2 cellular contexts compared by ENCODE assay signal in the genomic region with DNA sequence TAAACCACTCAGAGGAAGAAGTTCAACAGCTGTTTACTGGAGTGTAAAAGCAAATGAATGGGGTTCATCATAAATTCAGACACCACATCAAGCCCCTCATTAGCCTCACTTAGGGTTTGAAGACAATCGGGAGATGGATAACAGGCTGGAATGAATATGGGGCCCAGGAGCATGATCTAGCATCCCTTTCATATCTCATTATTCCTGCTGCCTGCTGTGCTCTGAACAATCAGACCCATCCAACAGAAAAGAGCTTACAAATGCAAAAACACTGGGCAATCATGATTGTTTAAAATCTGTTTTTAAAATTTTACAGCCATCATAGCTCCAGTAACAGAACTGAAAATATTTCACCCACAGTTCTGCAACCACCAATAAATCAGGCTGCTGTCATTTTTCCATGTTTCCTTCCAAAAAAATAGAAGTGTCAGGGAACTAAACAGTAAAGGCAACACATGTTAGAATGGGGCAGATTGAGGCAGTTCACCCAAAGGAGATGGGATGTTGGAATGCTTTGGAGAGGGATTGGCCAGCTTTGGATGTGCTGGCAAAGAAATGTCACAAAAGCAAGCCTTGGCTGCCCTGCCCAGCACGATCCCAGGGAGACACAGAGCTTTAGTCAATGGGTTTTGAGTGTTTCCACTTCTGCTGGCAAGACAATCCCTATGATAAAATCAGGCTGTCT.
TF ChIP-seq lines count a peak whose summit lies in the region.

No MANE protein-coding gene starts in this region.

TF ChIP-seq in IMR-90, 13 proteins besides CTCF, POLR2A, EP300 and RAD21 (continued from another document):
- TF ChIP-seq RCOR1 (IDR thresholded peaks at IDR 0.05; ENCODE audit: insufficient replicate concordance, low read length) (no peak), SMC3 (IDR thresholded peaks at IDR 0.05; ENCODE audit: low read depth, low read length) (no peak), NFE2L2 (IDR thresholded peaks at IDR 0.05; ENCODE audit: low read depth, low read length) (no peak), MXI1 (IDR thresholded peaks at IDR 0.05; ENCODE audit: borderline replicate concordance, low read depth, low read length) (no peak), CEBPB (IDR thresholded peaks at IDR 0.05; ENCODE audit: low read depth, low read length) (no peak), RFX5 (IDR thresholded peaks at IDR 0.05; ENCODE audit: low read depth, low read length) (no peak), MAFK (IDR thresholded peaks at IDR 0.05; ENCODE audit: low read depth, low read length) (no peak), BHLHE40 (IDR thresholded peaks at IDR 0.05; ENCODE audit: low read depth, low read length) (no peak), MAZ (IDR thresholded peaks at IDR 0.05; ENCODE audit: borderline replicate concordance, low read depth, low read length) (no peak)
- TF ChIP-seq, protein P1, sequence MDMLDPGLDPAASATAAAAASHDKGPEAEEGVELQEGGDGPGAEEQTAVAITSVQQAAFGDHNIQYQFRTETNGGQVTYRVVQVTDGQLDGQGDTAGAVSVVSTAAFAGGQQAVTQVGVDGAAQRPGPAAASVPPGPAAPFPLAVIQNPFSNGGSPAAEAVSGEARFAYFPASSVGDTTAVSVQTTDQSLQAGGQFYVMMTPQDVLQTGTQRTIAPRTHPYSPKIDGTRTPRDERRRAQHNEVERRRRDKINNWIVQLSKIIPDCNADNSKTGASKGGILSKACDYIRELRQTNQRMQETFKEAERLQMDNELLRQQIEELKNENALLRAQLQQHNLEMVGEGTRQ (IDR thresholded peaks at IDR 0.05; ENCODE audit: low read depth, low read length), result no peak

TF ChIP-seq in WTC11, 78 proteins besides CTCF, POLR2A, EP300 and RAD21:
- no peak for TF ChIP-seq AFF4 (CRISPR knock-in tag; IDR thresholded peaks at IDR 0.05; ENCODE audit: borderline replicate concordance)
- TF ChIP-seq, protein P2, sequence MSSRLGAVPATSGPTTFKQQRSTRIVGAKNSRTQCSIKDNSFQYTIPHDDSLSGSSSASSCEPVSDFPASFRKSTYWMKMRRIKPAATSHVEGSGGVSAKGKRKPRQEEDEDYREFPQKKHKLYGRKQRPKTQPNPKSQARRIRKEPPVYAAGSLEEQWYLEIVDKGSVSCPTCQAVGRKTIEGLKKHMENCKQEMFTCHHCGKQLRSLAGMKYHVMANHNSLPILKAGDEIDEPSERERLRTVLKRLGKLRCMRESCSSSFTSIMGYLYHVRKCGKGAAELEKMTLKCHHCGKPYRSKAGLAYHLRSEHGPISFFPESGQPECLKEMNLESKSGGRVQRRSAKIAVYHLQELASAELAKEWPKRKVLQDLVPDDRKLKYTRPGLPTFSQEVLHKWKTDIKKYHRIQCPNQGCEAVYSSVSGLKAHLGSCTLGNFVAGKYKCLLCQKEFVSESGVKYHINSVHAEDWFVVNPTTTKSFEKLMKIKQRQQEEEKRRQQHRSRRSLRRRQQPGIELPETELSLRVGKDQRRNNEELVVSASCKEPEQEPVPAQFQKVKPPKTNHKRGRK (CRISPR knock-in tag; IDR thresholded peaks at IDR 0.05; ENCODE audit: borderline replicate concordance), result no peak
TF ChIP-seq in WTC11: peak in this region for 0.
